In genomic region chr10:69318997-69319727, GRCh38 we compare ENCODE assay signal across 8 cellular contexts. TPM values are rescaled to one million over a fixed set of nuclear protein-coding genes. Genes with fewer than 3 reads are reported as not detected.
DNase-seq lines count a peak whose midpoint lies in the region; ATAC-seq, FAIRE-seq and TF ChIP-seq lines count a peak whose summit lies in the region.

No MANE protein-coding gene starts in this region.

- no peaks in the 10 kb centered on the region for H3K27me3 Mint-ChIP-seq in activated T-helper 17 cell treated with anti-CD3 and anti-CD28 coated beads, Interleukin-2, amount 50 U/mL, for 72 hours

- POLR2A ChIA-PET in HEK293T (lab: Yijun Ruan, JAX) = interaction anchor here (1.0 to 2.7 kb wide), 4 partner anchors 9 to 74 kb away, joined by 3 to 7 read pairs (median 4); no protein-coding TSS in a partner anchor
- POLR2A ChIA-PET in OCI-LY7 (lab: Charles Lee) = interaction anchor here (0.5 to 2.3 kb wide), 6 partner anchors 15 to 301 kb away, joined by 3 to 6 read pairs (median 3); no protein-coding TSS in a partner anchor

- no peak for TF ChIP-seq POLR2A in GM12891 (IDR thresholded peaks at IDR 0.05; ENCODE audit: low read depth, low read length)
- peak in 1 of 2 donors; percentile 27 for TF ChIP-seq POLR2A in suprapubic skin (IDR thresholded peaks at IDR 0.05)

- H4K8ac ChIP-seq in neuronal stem cell (ENCODE audit: low read depth, low read length) = no peak overlapping the region

- H3K9me2 ChIP-seq in OCI-LY7 (ENCODE audit: insufficient read depth, low read length) = no peaks in the 10 kb centered on the region

- H3K27ac Mint-ChIP-seq in activated T-helper 17 cell treated with anti-CD3 and anti-CD28 coated beads, Interleukin-2, amount 50 U/mL, for 72 hours = peak overlapping the region; percentile 94

- no peak overlapping the region for H3K14ac ChIP-seq in neuronal stem cell (ENCODE audit: low read length)

- peak overlapping the region; percentile 26 for H2BK12ac ChIP-seq in neuronal stem cell (ENCODE audit: low read length)

- peak overlapping the region; percentile 90 for H3K18ac ChIP-seq in neuronal stem cell (ENCODE audit: low read length)

- no CpG with 5 or more reads among the region's 56 CpGs for WGBS in neuronal stem cell (ENCODE audit: extremely low coverage in 2 of 2, insufficient read length in 2 of 2, insufficient replicate concordance in 1 of 2), 2 donors
- WGBS in suprapubic skin = under 1% methylated on average over 35 of the region's 56 CpGs

- H3K36me3 Mint-ChIP-seq in activated T-helper 17 cell treated with anti-CD3 and anti-CD28 coated beads, Interleukin-2, amount 50 U/mL, for 72 hours (ENCODE audit: low read depth) = peaks cover 53% of the 10 kb centered on the region

- peak overlapping the region; percentile 97 for H3K4me3 Mint-ChIP-seq in activated T-helper 17 cell treated with anti-CD3 and anti-CD28 coated beads, Interleukin-2, amount 50 U/mL, for 72 hours

- peak overlapping the region; percentile 77 for H3K4me2 ChIP-seq in OCI-LY7 (ENCODE audit: low read length)
- peak overlapping the region; percentile 78 for H3K4me2 ChIP-seq in neuronal stem cell (ENCODE audit: insufficient read depth, low read length, poor library complexity, severe bottlenecking)

- H3K9me3 Mint-ChIP-seq in activated T-helper 17 cell treated with anti-CD3 and anti-CD28 coated beads, Interleukin-2, amount 50 U/mL, for 72 hours = no peaks in the 10 kb centered on the region

- FAIRE-seq in GM12891 (lab: Jason Lieb, UNC) = no peak

- H3K23ac ChIP-seq in neuronal stem cell (ENCODE audit: low read depth, low read length, poor library complexity) = peak overlapping the region; percentile 83

- no peak for TF ChIP-seq EP300 in suprapubic skin (IDR thresholded peaks at IDR 0.05)

- H2BK120ac ChIP-seq in neuronal stem cell (ENCODE audit: low read depth, low read length) = no peak overlapping the region

- H3K79me2 ChIP-seq in OCI-LY7 (ENCODE audit: insufficient read depth, low read depth, low read length) = peaks cover 12% of the 10 kb centered on the region; the same call in 1 of the 2 replicates

- no peaks in the 10 kb centered on the region for H3K36me3 ChIP-seq in OCI-LY7 (ENCODE audit: insufficient read depth, low read length)
- H3K36me3 ChIP-seq in neuronal stem cell (replicated peaks in 1 of 2; ENCODE audit: control insufficient read depth in 2 of 2, insufficient read depth in 2 of 2, low read length in 2 of 2) = no peaks in the 10 kb centered on the region
- no peaks in the 10 kb centered on the region for H3K36me3 ChIP-seq in suprapubic skin

- no peak for TF ChIP-seq CTCF in OCI-LY7 (conservative IDR thresholded peaks at IDR 0.05; ENCODE audit: low read length)
- no peak for TF ChIP-seq CTCF in suprapubic skin (IDR thresholded peaks at IDR 0.05)

- H3K4me1 ChIP-seq in OCI-LY7 (ENCODE audit: insufficient read depth, low read length, poor library complexity, severe bottlenecking) (peaks cover 28% of the 10 kb centered on the region), neuronal stem cell (ENCODE audit: control insufficient read depth in 2 of 2, insufficient read depth in 1 of 2, low read depth in 1 of 2, low read length in 2 of 2) (peaks cover 7% of the 10 kb centered on the region in 2 donors), suprapubic skin (peaks cover 65% of the 10 kb centered on the region)

- H2BK5ac ChIP-seq in neuronal stem cell (ENCODE audit: low read length) = no peak overlapping the region

- H4K91ac ChIP-seq in neuronal stem cell (ENCODE audit: low read depth, low read length, poor library complexity) = no peak overlapping the region

- H3K27me3 ChIP-seq in neuronal stem cell (ENCODE audit: control insufficient read depth in 3 of 3, insufficient read depth in 3 of 3, low read depth in 1 of 3, low read length in 3 of 3) = peaks cover 0 to 26% (median 3%) of the 10 kb centered on the region in 3 experiments
- H3K27me3 ChIP-seq in suprapubic skin = no peaks in the 10 kb centered on the region

- no peaks in the 10 kb centered on the region for H4K20me1 ChIP-seq in OCI-LY7 (ENCODE audit: insufficient read depth, low read length)

- H2BK15ac ChIP-seq in neuronal stem cell (ENCODE audit: low read length) = peak overlapping the region; percentile 73

- DNase-seq in GM12891 (ENCODE audit: insufficient read length, low spot score) (peak; percentile 51), HEK293T (ENCODE audit: extremely low spot score) (no peak), OCI-LY7 (ENCODE audit: low spot score) (peak; percentile 18), fibroblast of peridontal ligament (ENCODE audit: extremely low read depth) (peak; percentile 46), neuronal stem cell (ENCODE audit: low spot score) (no peak), suprapubic skin (ENCODE audit: low spot score in 2 of 2) (peak; percentile 87 to 94)

- H3K79me1 ChIP-seq in neuronal stem cell (ENCODE audit: low read depth, low read length) = peaks cover 7% of the 10 kb centered on the region

- peak; percentile 37 for ATAC-seq in activated T-helper 17 cell treated with anti-CD3 and anti-CD28 coated beads, Interleukin-2, amount 50 U/mL, for 72 hours (replicated peaks)
- no peak for ATAC-seq in HG02798 (IDR thresholded peaks at IDR 0.05; ENCODE audit: poor library complexity, unreplicated experiment)

- H3K9ac ChIP-seq in neuronal stem cell (ENCODE audit: low read depth, low read length, poor library complexity) = peak overlapping the region; percentile 98

- H3K4me3 ChIP-seq in OCI-LY7 (ENCODE audit: low read depth, low read length, poor library complexity, severe bottlenecking) (peak overlapping the region; percentile 88), neuronal stem cell (ENCODE audit: low read length in 2 of 2) (peak overlapping the region; percentile 65 to 98), suprapubic skin (peak overlapping the region; percentile 89)

- H3K4ac ChIP-seq in neuronal stem cell (ENCODE audit: low read length) = no peak overlapping the region

- CTCF ChIA-PET in HEK293T (lab: Yijun Ruan, JAX) (no interaction called here), OCI-LY7 (lab: Charles Lee; ENCODE audit: unreplicated experiment) (interaction anchor here (0.6 kb wide), 1 partner anchor 1595 kb away, joined by 4 read pairs; no protein-coding TSS in a partner anchor)

- H3K27ac ChIP-seq in OCI-LY7 (ENCODE audit: low read depth, low read length, poor library complexity, severe bottlenecking) (no peak overlapping the region), neuronal stem cell (replicated peaks; ENCODE audit: low read length) (no peak overlapping the region), suprapubic skin (peak overlapping the region; percentile 96)

- peaks cover 27% of the 10 kb centered on the region for H3K4me1 Mint-ChIP-seq in activated T-helper 17 cell treated with anti-CD3 and anti-CD28 coated beads, Interleukin-2, amount 50 U/mL, for 72 hours

- H3K9me3 ChIP-seq in OCI-LY7 (ENCODE audit: low read length) (no peaks in the 10 kb centered on the region), neuronal stem cell (replicated peaks in 1 of 2; ENCODE audit: control insufficient read depth in 2 of 2, insufficient read depth in 1 of 2, low read depth in 1 of 2, low read length in 2 of 2) (no peaks in the 10 kb centered on the region), suprapubic skin (no peaks in the 10 kb centered on the region)

- BruUV-seq in OCI-LY7 (replicated peaks; lab: Mats Ljungman, UMichigan) = no TSS peak

- peak overlapping the region; percentile 78 for H2AK5ac ChIP-seq in neuronal stem cell (ENCODE audit: low read depth, low read length)

- intact Hi-C loops in OCI-LY7 (cut with micrococcal nuclease; ENCODE audit: unreplicated experiment) = loop anchor here (2.0 kb wide), 1 partner anchor 26 kb away; no protein-coding TSS in a partner anchor

- H2AFZ ChIP-seq in OCI-LY7 (ENCODE audit: low read length) (peak overlapping the region; percentile 63), neuronal stem cell (ENCODE audit: low read length) (peak overlapping the region; percentile 99)

TF ChIP-seq in GM12891, 5 proteins besides CTCF, POLR2A, EP300 and RAD21:
- TF ChIP-seq SPI1 (IDR thresholded peaks at IDR 0.05; ENCODE audit: low read depth, low read length) (no peak), POU2F2 (IDR thresholded peaks at IDR 0.05; ENCODE audit: low read depth, low read length) (no peak), PAX5 (IDR thresholded peaks at IDR 0.05; ENCODE audit: insufficient read depth, low read length, severe bottlenecking) (no peak), TAF1 (IDR thresholded peaks at IDR 0.05; ENCODE audit: low read depth, low read length) (no peak), POLR2AphosphoS5 (IDR thresholded peaks at IDR 0.05; ENCODE audit: low read depth, low read length) (no peak)

TF ChIP-seq in HEK293T, 16 proteins besides CTCF, POLR2A, EP300 and RAD21:
- TF ChIP-seq NFRKB (IDR thresholded peaks at IDR 0.05) (no peak), L3MBTL2 (conservative IDR thresholded peaks at IDR 0.05) (peak; percentile 53; the same call in 1 of the 2 replicates), ARNT (IDR thresholded peaks at IDR 0.05) (no peak), TARDBP (IDR thresholded peaks at IDR 0.05) (no peak), LEF1 (IDR thresholded peaks at IDR 0.05; ENCODE audit: borderline replicate concordance) (no peak)

RNA-seq across cellular contexts. Expression of gene HK1, which starts 40.9 kb away (rescaled TPM):
- polyA plus RNA-seq in GM12891 (2012; ENCODE audit: low read depth, missing spikeins) = 85.5 TPM
- total RNA-seq in OCI-LY7 (2014; rRNA removed; shearing (Covaris generic)) = 9.7 and 13.1 TPM in 2 replicates
- total RNA-seq in OCI-LY7 (2022) (23.1 and 31.5 TPM in 2 replicates), suprapubic skin (100 to 1,000 TPM; 119 to 142 (median 141) TPM)
- 100 to 1,000 TPM; 216 to 221 TPM for total RNA-seq in activated T-helper 17 cell treated with anti-CD3 and anti-CD28 coated beads, Interleukin-2, amount 50 U/mL, for 72 hours
- polyA plus RNA-seq in neuronal stem cell (2013, experiment 1 of 2) = 26.2 TPM
- 26.0 TPM for polyA plus RNA-seq in neuronal stem cell (2013, experiment 2 of 2)

Comparison
In these comparisons a context has a peak if more than half of its experiments do, and no peak if none do; other contexts are left out.
1. DNase-seq: peak in GM12891 (single experiment), OCI-LY7 (single experiment), fibroblast of peridontal ligament (single experiment) and suprapubic skin (2 of 2); none in HEK293T (single experiment) and neuronal stem cell (single experiment).
2. Peak in every context shown above with its lines, with median percentiles within 50 percentile points of each other: H3K4me3 ChIP-seq.